17 cellular contexts compared by ENCODE assay signal in the genomic region with DNA sequence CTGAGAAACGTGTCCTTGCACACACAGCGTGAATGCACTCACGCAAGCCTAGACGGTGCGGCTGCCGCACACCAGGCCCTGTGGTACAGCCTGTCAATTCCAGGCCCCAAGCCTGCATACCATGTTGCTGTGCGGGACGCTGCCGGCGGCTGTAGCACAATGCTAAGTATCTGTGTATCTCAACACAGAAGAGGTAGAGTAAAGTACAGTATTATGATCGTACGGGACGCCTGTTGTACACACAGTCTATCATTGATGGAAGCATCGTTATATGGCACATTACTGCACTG. TPM values are rescaled to one million over a fixed set of nuclear protein-coding genes. Genes with fewer than 3 reads are reported as not detected.
DNase-seq lines count a peak whose midpoint lies in the region; ATAC-seq and TF ChIP-seq lines count a peak whose summit lies in the region.
"Had no signal": no experiment of that assay in that cellular context is flagged by ENCODE, and none has a peak within 500 bp of the region (broad histone marks: within the 10 kb centered on the region; RNA-seq: fewer than 3 reads in every experiment).

No MANE protein-coding gene starts in this region.

- H2AK5ac ChIP-seq in neuronal stem cell (ENCODE audit: low read depth, low read length) = no peak overlapping the region

- H3K4me1 ChIP-seq in neuronal stem cell (ENCODE audit: control insufficient read depth in 2 of 2, insufficient read depth in 1 of 2, low read depth in 1 of 2, low read length in 2 of 2) (no peaks in the 10 kb centered on the region), spleen (no peaks in the 10 kb centered on the region)

- ATAC-seq in WTC11 = no peak
- ATAC-seq: GM12878, GM23338 had no signal

- H3K4me3 Mint-ChIP-seq in WTC11 = no peak overlapping the region
- H3K4me3 Mint-ChIP-seq: CD4-positive, CD25-positive, alpha-beta regulatory T cell; GM23338 had no signal

- no peak overlapping the region for H4K8ac ChIP-seq in neuronal stem cell (ENCODE audit: low read depth, low read length)

- H3K79me1 ChIP-seq in neuronal stem cell (ENCODE audit: low read depth, low read length) = peaks cover 7% of the 10 kb centered on the region

- CTCF ChIA-PET in WTC11 (lab: Charles Lee) = interaction anchor here (1.0 to 1.6 kb wide), 2 partner anchors 9 to 273 kb away, joined by 4 to 7 read pairs; no protein-coding TSS in a partner anchor

- H3K9me3 Mint-ChIP-seq in WTC11 = no peaks in the 10 kb centered on the region
- H3K9me3 Mint-ChIP-seq: CD4-positive, CD25-positive, alpha-beta regulatory T cell; GM23338 had no signal

- H3K4me3 ChIP-seq in dorsolateral prefrontal cortex (peak overlapping the region in 1 of 59 donors; percentile 2), neuronal stem cell (ENCODE audit: low read length in 2 of 2) (no peak overlapping the region), spleen (no peak overlapping the region)
- H3K4me3 ChIP-seq: BLaER1 treated with 17β-estradiol and CSF1 and Interleukin-3, amounts not matched to agents 10 nM and 100 nM; GM12878; GM23338 had no signal

- no peak overlapping the region for H3K9ac ChIP-seq in neuronal stem cell (ENCODE audit: low read depth, low read length, poor library complexity)
- H3K9ac ChIP-seq: BLaER1 treated with 17β-estradiol and CSF1 and Interleukin-3, amounts not matched to agents 10 nM and 100 nM had no signal

- H4K91ac ChIP-seq in neuronal stem cell (ENCODE audit: low read depth, low read length, poor library complexity) = no peak overlapping the region

- no peak overlapping the region for H3K4me2 ChIP-seq in neuronal stem cell (ENCODE audit: insufficient read depth, low read length, poor library complexity, severe bottlenecking)
- H3K4me2 ChIP-seq: BLaER1 treated with 17β-estradiol and CSF1 and Interleukin-3, amounts not matched to agents 10 nM and 100 nM; GM23338 had no signal

- H3K27ac ChIP-seq in dorsolateral prefrontal cortex = peak overlapping the region in 49 of 59 donors; percentile 3 to 88 (median 73)
- no peak overlapping the region for H3K27ac ChIP-seq in neuronal stem cell (replicated peaks; ENCODE audit: low read length)
- no peak overlapping the region for H3K27ac ChIP-seq in spleen
- H3K27ac ChIP-seq: BLaER1 treated with 17β-estradiol and CSF1 and Interleukin-3, amounts not matched to agents 10 nM and 100 nM; HL-60 had no signal

- no peak overlapping the region for H3K4ac ChIP-seq in neuronal stem cell (ENCODE audit: low read length)

- peaks cover 74% of the 10 kb centered on the region for H3K36me3 Mint-ChIP-seq in WTC11

- TF ChIP-seq CTCF in WTC11 (IDR thresholded peaks at IDR 0.05) = no peak
- TF ChIP-seq CTCF in dorsolateral prefrontal cortex (IDR thresholded peaks at IDR 0.05 in 54 of 56, conservative IDR thresholded peaks at IDR 0.05 in 2 of 56; ENCODE audit: low read depth in 1 of 56, partially characterized antibody in 56 of 56) = no peak
- no peak for TF ChIP-seq CTCF in spleen (IDR thresholded peaks at IDR 0.05 in 8 of 11, conservative IDR thresholded peaks at IDR 0.05 in 3 of 11)

- H3K23ac ChIP-seq in neuronal stem cell (ENCODE audit: low read depth, low read length, poor library complexity) = peak overlapping the region; percentile 34

- no peaks in the 10 kb centered on the region for H3K27me3 Mint-ChIP-seq in WTC11 (ENCODE audit: low read depth)
- H3K27me3 Mint-ChIP-seq: CD4-positive, CD25-positive, alpha-beta regulatory T cell had no signal

- no peak overlapping the region for H2AFZ ChIP-seq in neuronal stem cell (ENCODE audit: low read length)
- H2AFZ ChIP-seq: GM23338 had no signal

- H3K14ac ChIP-seq in neuronal stem cell (ENCODE audit: low read length) = no peak overlapping the region

- H3K27me3 ChIP-seq in dorsolateral prefrontal cortex = no peaks in the 10 kb centered on the region
- H3K27me3 ChIP-seq in neuronal stem cell (ENCODE audit: control insufficient read depth in 3 of 3, insufficient read depth in 3 of 3, low read depth in 1 of 3, low read length in 3 of 3) = no peaks in the 10 kb centered on the region
- H3K27me3 ChIP-seq in spleen (replicated peaks in 1 of 7) = no peaks in the 10 kb centered on the region
- H3K27me3 ChIP-seq: BLaER1 treated with 17β-estradiol and CSF1 and Interleukin-3, amounts not matched to agents 10 nM and 100 nM had no signal

- no peak for TF ChIP-seq POLR2A in spleen (IDR thresholded peaks at IDR 0.05)

- intact Hi-C loops in dorsolateral prefrontal cortex (cut with DNase I) (no loop called here), spleen (cut with DNase I; ENCODE audit: low total_unique reads) (no loop called here)

- no peak overlapping the region for H3K18ac ChIP-seq in neuronal stem cell (ENCODE audit: low read length)

- no CpG with 5 or more reads among the region's 14 CpGs for whole genome bisulfite sequencing in neuronal stem cell (ENCODE audit: extremely low coverage in 2 of 2, insufficient read length in 2 of 2, insufficient replicate concordance in 1 of 2), 2 donors
- 91 to 96% (median 95%) methylated on average over 14 of the region's 14 CpGs for WGBS in spleen, 5 donors

- H3K9me3 ChIP-seq in neuronal stem cell (replicated peaks in 1 of 2; ENCODE audit: control insufficient read depth in 2 of 2, insufficient read depth in 1 of 2, low read depth in 1 of 2, low read length in 2 of 2) = peaks cover 0 to 2% of the 10 kb centered on the region in 2 donors
- H3K9me3 ChIP-seq in spleen = no peaks in the 10 kb centered on the region
- H3K9me3 ChIP-seq: BLaER1 treated with 17β-estradiol and CSF1 and Interleukin-3, amounts not matched to agents 10 nM and 100 nM had no signal

- H3K27ac Mint-ChIP-seq in WTC11 = 0 out of 2 replicates have a peak overlapping the region, but pooled peaks have one; percentile 8
- H3K27ac Mint-ChIP-seq: CD4-positive, CD25-positive, alpha-beta regulatory T cell; GM23338 had no signal

- H2BK15ac ChIP-seq in neuronal stem cell (ENCODE audit: low read length) = no peak overlapping the region

- POLR2A ChIA-PET in WTC11 (lab: Charles Lee) = no interaction called here

- H2BK120ac ChIP-seq in neuronal stem cell (ENCODE audit: low read depth, low read length) = no peak overlapping the region

- DNase-seq in WTC11 (ENCODE audit: low spot score) (no peak), dorsolateral prefrontal cortex (peak in 1 of 10 donors; percentile 29), neuronal stem cell (ENCODE audit: low spot score) (no peak), spleen (peak; percentile 36), ecto neural progenitor cell (ENCODE audit: low spot score) (no peak), SHP77 treated with DMSO at 0.1 percent for 48 hours (lab: John Stamatoyannopoulos, UW) (no peak), HuH-7.5 (ENCODE audit: low spot score) (no peak), SIG-M5 treated with dmso at 0.1 percent for 504 hours (lab: John Stamatoyannopoulos, UW; ENCODE audit: unreplicated experiment) (no peak)
- DNase-seq: 8988T; AML-193; CD4-positive, CD25-positive, alpha-beta regulatory T cell; DMS 273 treated with DMSO at 0.1 percent for 48 hours; H7 had no signal

- H2BK5ac ChIP-seq in neuronal stem cell (ENCODE audit: low read length) = no peak overlapping the region

- peaks cover 43 to 97% of the 10 kb centered on the region in 2 donors for H3K36me3 ChIP-seq in neuronal stem cell (replicated peaks in 1 of 2; ENCODE audit: control insufficient read depth in 2 of 2, insufficient read depth in 2 of 2, low read length in 2 of 2)
- H3K36me3 ChIP-seq in spleen = peaks cover 0 to 100% (median 87%) of the 10 kb centered on the region in 6 donors

- no peak overlapping the region for H2BK12ac ChIP-seq in neuronal stem cell (ENCODE audit: low read length)

- no peaks in the 10 kb centered on the region for H3K4me1 Mint-ChIP-seq in WTC11
- H3K4me1 Mint-ChIP-seq: CD4-positive, CD25-positive, alpha-beta regulatory T cell; GM23338 had no signal

TF ChIP-seq in WTC11, 78 proteins besides CTCF, POLR2A, EP300 and RAD21 (continues in another document):
- TF ChIP-seq, protein P1, sequence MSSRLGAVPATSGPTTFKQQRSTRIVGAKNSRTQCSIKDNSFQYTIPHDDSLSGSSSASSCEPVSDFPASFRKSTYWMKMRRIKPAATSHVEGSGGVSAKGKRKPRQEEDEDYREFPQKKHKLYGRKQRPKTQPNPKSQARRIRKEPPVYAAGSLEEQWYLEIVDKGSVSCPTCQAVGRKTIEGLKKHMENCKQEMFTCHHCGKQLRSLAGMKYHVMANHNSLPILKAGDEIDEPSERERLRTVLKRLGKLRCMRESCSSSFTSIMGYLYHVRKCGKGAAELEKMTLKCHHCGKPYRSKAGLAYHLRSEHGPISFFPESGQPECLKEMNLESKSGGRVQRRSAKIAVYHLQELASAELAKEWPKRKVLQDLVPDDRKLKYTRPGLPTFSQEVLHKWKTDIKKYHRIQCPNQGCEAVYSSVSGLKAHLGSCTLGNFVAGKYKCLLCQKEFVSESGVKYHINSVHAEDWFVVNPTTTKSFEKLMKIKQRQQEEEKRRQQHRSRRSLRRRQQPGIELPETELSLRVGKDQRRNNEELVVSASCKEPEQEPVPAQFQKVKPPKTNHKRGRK (CRISPR knock-in tag; IDR thresholded peaks at IDR 0.05; ENCODE audit: borderline replicate concordance) = no peak

RNA-seq across cellular contexts. Expression of gene AMN, which starts 45.0 kb away (rescaled TPM):
- 2.4 to 3.0 TPM (median 2.8 TPM) in 3 replicates for total RNA-seq in WTC11 (2021)
- 1 to 10 TPM in 21 of 120 experiments, under 1 TPM in 75, not detected in 24; 0.18 to 3.8 (median 0.56) TPM for total RNA-seq in dorsolateral prefrontal cortex
- 0.46 TPM for polyA plus RNA-seq in neuronal stem cell (2013, experiment 1 of 2)
- polyA plus RNA-seq in neuronal stem cell (2013, experiment 2 of 2) = 0.28 TPM
- 1 to 10 TPM in 6 of 7 donors, under 1 TPM in 1; 0.65 to 3.0 (median 2.4) TPM for total RNA-seq in spleen
- polyA plus RNA-seq in spleen = 1 to 10 TPM; 1.6 to 2.2 (median 2.1) TPM

Comparison
In these comparisons a context has a peak if more than half of its experiments do, and no peak if none do; other contexts are left out.
1. H3K27ac ChIP-seq: peak in dorsolateral prefrontal cortex (49 of 59); none in neuronal stem cell (single experiment) and spleen (0 of 8).